In genomic region chr10:103280505-103280904, GRCh38 we compare ENCODE assay signal across 32 cellular contexts. TPM values are rescaled to one million over a fixed set of nuclear protein-coding genes. Genes with fewer than 3 reads are reported as not detected.
"Had no signal": no experiment of that assay in that cellular context is flagged by ENCODE, and none has a peak within 500 bp of the region (broad histone marks: within the 10 kb centered on the region; RNA-seq: fewer than 3 reads in every experiment).

No MANE protein-coding gene starts in this region.

- H3K4me1 Mint-ChIP-seq: T-helper 17 cell had no signal

- DNase-seq: activated CD4-positive, alpha-beta T cell treated with anti-CD3 and anti-CD28 coated beads for 4 hours; activated CD4-positive, alpha-beta T cell treated with anti-CD3 and anti-CD28 coated beads, Interleukin-2, amount 50 U/mL, for 4 hours; activated effector memory CD4-positive, alpha-beta T cell treated with Interleukin-2 at 50 U/mL for 16 hours; activated naive CD4-positive, alpha-beta T cell treated with Interleukin-2 at 50 U/mL for 16 hours; activated T-cell treated with anti-CD3 and anti-CD28 coated beads for 4 hours; activated T-cell treated with anti-CD3 and anti-CD28 coated beads, Interleukin-2, amount 50 U/mL, for 72 hours; anterior cingulate cortex; body of pancreas; foreskin keratinocyte; heart right ventricle; kidney glomerular epithelial cell; lower lobe of right lung; mesenchymal stem cell; naive thymus-derived CD8-positive, alpha-beta T cell; posterior cingulate gyrus; right lobe of liver; stimulated activated CD4-positive, alpha-beta T cell treated with anti-CD3 and anti-CD28 coated beads, Interleukin-12 subunit alpha, Interleukin-12 subunit beta, amount 100 ng/mL, for 4 hours; stimulated activated CD4-positive, alpha-beta T cell treated with anti-CD3 and anti-CD28 coated beads, Interleukin-4, amount 100 ng/mL, for 1 hour; T-helper 17 cell; T1000; trophoblast cell; uterus had no signal

- H3K27ac ChIP-seq: body of pancreas, cardiac muscle cell, coronary artery, esophagus muscularis mucosa, foreskin keratinocyte, heart right ventricle, lower lobe of right lung, right lobe of liver, skin epidermis, thoracic aorta, uterus had no signal

- H3K4me3 Mint-ChIP-seq: activated naive CD8-positive, alpha-beta T cell; activated T-cell treated with anti-CD3 and anti-CD28 coated beads, Interleukin-2, amount 50 U/mL, for 72 hours; naive thymus-derived CD8-positive, alpha-beta T cell; stimulated activated naive CD8-positive, alpha-beta T cell treated with anti-CD3 and anti-CD28 coated beads, Interleukin-15, Interleukin-2, amounts not matched to agents 100 ng/mL and 50 ng/mL, for 24 hours; T-helper 17 cell had no signal

- H3K9me3 ChIP-seq: body of pancreas, esophagus muscularis mucosa, heart right ventricle, lower lobe of right lung, right lobe of liver, thoracic aorta, uterus had no signal

- ATAC-seq: activated T-cell treated with anti-CD3 and anti-CD28 coated beads, Interleukin-2, amount 50 U/mL, for 72 hours; body of pancreas; foreskin keratinocyte; heart right ventricle; left lobe of liver; lower lobe of right lung; naive thymus-derived CD8-positive, alpha-beta T cell; right lobe of liver; T-helper 17 cell had no signal

- H3K27ac Mint-ChIP-seq: activated naive CD8-positive, alpha-beta T cell; activated T-cell treated with anti-CD3 and anti-CD28 coated beads, Interleukin-2, amount 50 U/mL, for 72 hours; naive thymus-derived CD8-positive, alpha-beta T cell; stimulated activated naive CD8-positive, alpha-beta T cell treated with anti-CD3 and anti-CD28 coated beads, Interleukin-15, Interleukin-2, amounts not matched to agents 100 ng/mL and 50 ng/mL, for 24 hours; T-helper 17 cell had no signal

- H3K36me3 ChIP-seq: cardiac muscle cell, esophagus muscularis mucosa, heart right ventricle, lower lobe of right lung, right lobe of liver, thoracic aorta, uterus had no signal

- H3K4me3 ChIP-seq: body of pancreas, cardiac muscle cell, coronary artery, esophagus muscularis mucosa, heart right ventricle, lower lobe of right lung, right lobe of liver, skin epidermis, thoracic aorta, uterus had no signal

- H3K9me3 Mint-ChIP-seq: stimulated activated naive CD8-positive, alpha-beta T cell treated with anti-CD3 and anti-CD28 coated beads, Interleukin-15, Interleukin-2, amounts not matched to agents 100 ng/mL and 50 ng/mL, for 24 hours had no signal

RNA-seq across cellular contexts. Expression of gene INA, which starts 3.6 kb away (rescaled TPM):
- total RNA-seq: heart right ventricle; left lobe of liver; lower lobe of right lung; naive thymus-derived CD8-positive, alpha-beta T cell; right lobe of liver; subcutaneous adipose tissue; T-helper 17 cell; thoracic aorta had no signal

RNA-seq across cellular contexts. Expression of gene RPEL1, which starts 34.8 kb away (rescaled TPM):
- total RNA-seq: body of pancreas; cardiac muscle cell; cerebellum; foreskin keratinocyte; heart right ventricle; left lobe of liver; naive thymus-derived CD8-positive, alpha-beta T cell; right lobe of liver; subcutaneous adipose tissue; T-helper 17 cell; thoracic aorta had no signal
